ENCODE assay signal across 17 cellular contexts in genomic region chr12:5210179-5210917, GRCh38.
A peak's percentile ranks its signal among the peaks of the same experiment; 100 is the strongest.
DNase-seq lines count a peak whose midpoint lies in the region; ATAC-seq and TF ChIP-seq lines count a peak whose summit lies in the region.
"Had no signal": no experiment of that assay in that cellular context is flagged by ENCODE, and none has a peak within 500 bp of the region (broad histone marks: within the 10 kb centered on the region; RNA-seq: fewer than 3 reads in every experiment).

No MANE protein-coding gene starts in this region.

- H3K9ac ChIP-seq in IMR-90 (ENCODE audit: low read depth, low read length) = no peak overlapping the region
- H3K9ac ChIP-seq in neural progenitor cell = no peak overlapping the region

- H3K79me2 ChIP-seq in neural progenitor cell (ENCODE audit: low read depth) = no peaks in the 10 kb centered on the region

- no peak overlapping the region for H4K5ac ChIP-seq in IMR-90 (ENCODE audit: low read depth, low read length)

- H2BK20ac ChIP-seq in IMR-90 (ENCODE audit: low read depth, low read length) = no peak overlapping the region

- H4K8ac ChIP-seq in IMR-90 (ENCODE audit: low read depth in 2 of 2, low read length in 2 of 2) = no peak overlapping the region

- ATAC-seq in IMR-90 (ENCODE audit: low read depth) (no peak), HG03342 (IDR thresholded peaks at IDR 0.05; ENCODE audit: unreplicated experiment) (no peak), WTC11 (no peak)
- ATAC-seq: GM23338, HCT116 had no signal

- H3K4me2 ChIP-seq in IMR-90 (ENCODE audit: low read depth, low read length) = no peak overlapping the region
- H3K4me2 ChIP-seq in neural progenitor cell = no peak overlapping the region
- H3K4me2 ChIP-seq: GM23338 had no signal

- H4K91ac ChIP-seq in IMR-90 (ENCODE audit: insufficient read depth, low read depth, low read length) = no peak overlapping the region

- H3K27ac Mint-ChIP-seq in WTC11 (no peak overlapping the region), neural progenitor cell (no peak overlapping the region)
- H3K27ac Mint-ChIP-seq: CD4-positive, alpha-beta memory T cell; GM23338; H9 had no signal

- H2BK120ac ChIP-seq in IMR-90 (ENCODE audit: low read depth, low read length) = no peak overlapping the region

- no peak overlapping the region for H3K4me3 Mint-ChIP-seq in WTC11
- no peak overlapping the region for H3K4me3 Mint-ChIP-seq in neural progenitor cell
- H3K4me3 Mint-ChIP-seq: CD4-positive, alpha-beta memory T cell; GM23338; H9 had no signal

- dilution Hi-C loops in IMR-90 (cut with HindIII; ENCODE audit: low sequenced_read_pairs, unreplicated experiment) = no loop called here

- H3F3A ChIP-seq in neural progenitor cell (ENCODE audit: low read depth) = peaks cover 3% of the 10 kb centered on the region

- no peak overlapping the region for H2BK5ac ChIP-seq in IMR-90 (ENCODE audit: low read depth, low read length, poor library complexity, severe bottlenecking)

- whole genome bisulfite sequencing in IMR-90 (ENCODE audit: extremely low coverage in 2 of 2, insufficient read length in 1 of 2), 2 experiments = no CpG with 5 or more reads among the region's 10 CpGs
- 86 to 93% (median 88%) methylated on average over 10 of the region's 10 CpGs for WGBS in spleen, 5 donors

- H3K4ac ChIP-seq in IMR-90 (ENCODE audit: low read depth, low read length) = no peak overlapping the region

- 0 out of 2 replicates have a peak, but pooled peaks cover 3% of the 10 kb centered on the region for H3K9me3 Mint-ChIP-seq in WTC11
- H3K9me3 Mint-ChIP-seq in neural progenitor cell = peaks cover 8% of the 10 kb centered on the region
- H3K9me3 Mint-ChIP-seq: GM23338, H9 had no signal

- no peak overlapping the region for H2BK15ac ChIP-seq in IMR-90 (ENCODE audit: low read depth, low read length)

- H3K27ac ChIP-seq in IMR-90 (ENCODE audit: insufficient read depth, low read length) (no peak overlapping the region), spleen (no peak overlapping the region), neural progenitor cell (no peak overlapping the region)

- POLR2A ChIA-PET in IMR-90 (lab: Charles Lee; ENCODE audit: unreplicated experiment) (no interaction called here), WTC11 (lab: Charles Lee) (no interaction called here)

- no peak overlapping the region for H3K56ac ChIP-seq in IMR-90 (ENCODE audit: extremely low read depth, insufficient read depth, low read length)

- H2AK5ac ChIP-seq in IMR-90 (ENCODE audit: low read depth, low read length) = no peak overlapping the region

- DNase-seq in G401 (ENCODE audit: low spot score) (peak; percentile 98), IMR-90 (no peak), NCI-H69 (lab: John Stamatoyannopoulos, UW) (peak; percentile 78), cerebellum (ENCODE audit: low spot score) (peak; percentile 92), spleen (no peak), WTC11 (ENCODE audit: low spot score) (no peak), neural progenitor cell (ENCODE audit: low spot score) (no peak)
- DNase-seq: Calu3; CD4-positive, alpha-beta memory T cell; COR-L47; DMS79; EL; GF-D8; H9 had no signal

- H3K27me3 Mint-ChIP-seq in WTC11 (ENCODE audit: low read depth) (no peaks in the 10 kb centered on the region; the same call in 1 of the 2 replicates), neural progenitor cell (ENCODE audit: insufficient read depth, low read depth) (peaks cover 4% of the 10 kb centered on the region)

- no peaks in the 10 kb centered on the region for H4K20me1 ChIP-seq in IMR-90 (ENCODE audit: insufficient read depth, low read length)
- H4K20me1 ChIP-seq in neural progenitor cell (ENCODE audit: low read depth) = no peaks in the 10 kb centered on the region

- H2AFZ ChIP-seq in IMR-90 (replicated peaks; ENCODE audit: low read length, poor library complexity) (no peak overlapping the region), neural progenitor cell (replicated peaks) (no peak overlapping the region)
- H2AFZ ChIP-seq: GM23338 had no signal

- H3K4me1 ChIP-seq in IMR-90 (ENCODE audit: control insufficient read depth, insufficient read depth, low read length) (no peaks in the 10 kb centered on the region), spleen (no peaks in the 10 kb centered on the region), neural progenitor cell (peaks cover 13% of the 10 kb centered on the region)

- no peaks in the 10 kb centered on the region for H3K9me1 ChIP-seq in IMR-90 (ENCODE audit: insufficient read depth, low read length)

- peaks cover 3% of the 10 kb centered on the region; the same call in 1 of the 2 replicates for H3K4me1 Mint-ChIP-seq in WTC11
- H3K4me1 Mint-ChIP-seq in neural progenitor cell = peaks cover 12% of the 10 kb centered on the region
- H3K4me1 Mint-ChIP-seq: CD4-positive, alpha-beta memory T cell; GM23338 had no signal

- H3K36me3 Mint-ChIP-seq in WTC11 (no peaks in the 10 kb centered on the region), neural progenitor cell (peaks cover 3% of the 10 kb centered on the region)
- H3K36me3 Mint-ChIP-seq: CD4-positive, alpha-beta memory T cell had no signal

- H3K36me3 ChIP-seq in IMR-90 (ENCODE audit: control insufficient read depth, insufficient read depth, low read length) (no peaks in the 10 kb centered on the region), spleen (no peaks in the 10 kb centered on the region), neural progenitor cell (no peaks in the 10 kb centered on the region)

- no peak overlapping the region for H3K23ac ChIP-seq in IMR-90 (ENCODE audit: low read depth, low read length)

- peaks cover 29% of the 10 kb centered on the region for H3K27me3 ChIP-seq in IMR-90 (ENCODE audit: control insufficient read depth, insufficient read depth, low read length)
- H3K27me3 ChIP-seq in spleen (replicated peaks in 1 of 7) = peaks cover 0 to 12% (median 0%) of the 10 kb centered on the region in 7 donors
- peaks cover 17% of the 10 kb centered on the region for H3K27me3 ChIP-seq in neural progenitor cell

- H3K9me3 ChIP-seq in IMR-90 (ENCODE audit: control insufficient read depth, insufficient read depth, low read length) (no peaks in the 10 kb centered on the region), spleen (no peaks in the 10 kb centered on the region), neural progenitor cell (ENCODE audit: low read depth) (no peaks in the 10 kb centered on the region)

- no peak overlapping the region for H3K4me3 ChIP-seq in IMR-90 (ENCODE audit: insufficient read depth, low read depth, low read length)
- no peak overlapping the region for H3K4me3 ChIP-seq in spleen
- no peak overlapping the region for H3K4me3 ChIP-seq in neural progenitor cell
- H3K4me3 ChIP-seq: GM23338 had no signal

- in situ Hi-C loops in G401 (cut with HindIII; ENCODE audit: low sequenced_read_pairs) = no loop called here
- in situ Hi-C loops in IMR-90 (cut with MboI; ENCODE audit: low sequenced_read_pairs) = no loop called here

- no peak overlapping the region for H3K18ac ChIP-seq in IMR-90 (ENCODE audit: low read depth, low read length)

- H3K14ac ChIP-seq in IMR-90 (replicated peaks; ENCODE audit: low read depth, low read length) = no peak overlapping the region

- no peaks in the 10 kb centered on the region for H3K79me1 ChIP-seq in IMR-90 (ENCODE audit: low read depth in 1 of 2, low read length in 2 of 2)

- CTCF ChIA-PET in IMR-90 (lab: Yijun Ruan, JAX) (interaction anchor here (0.8 kb wide), 1 partner anchor 24 kb away, joined by 3 read pairs; no protein-coding TSS in a partner anchor), WTC11 (lab: Charles Lee) (interaction anchor here (1.0 to 1.3 kb wide), 2 partner anchors 10 to 218 kb away, joined by 3 to 4 read pairs; no protein-coding TSS in a partner anchor)

- H2AK9ac ChIP-seq in IMR-90 (replicated peaks; ENCODE audit: low read depth, low read length, poor library complexity) = peak overlapping the region; percentile 39

- no peak for TF ChIP-seq CTCF in IMR-90 (conservative IDR thresholded peaks at IDR 0.05; ENCODE audit: low read depth, low read length)
- TF ChIP-seq CTCF in spleen (IDR thresholded peaks at IDR 0.05 in 8 of 11, conservative IDR thresholded peaks at IDR 0.05 in 3 of 11) = no peak
- no peak for TF ChIP-seq CTCF in WTC11 (IDR thresholded peaks at IDR 0.05)
- no peak for TF ChIP-seq CTCF in neural progenitor cell (IDR thresholded peaks at IDR 0.05)

- intact Hi-C loops in IMR-90 (cut with micrococcal nuclease) (no loop called here), spleen (cut with DNase I; ENCODE audit: low total_unique reads) (no loop called here)

- no TSS peak for BruUV-seq in IMR-90 (replicated peaks; lab: Mats Ljungman, UMichigan)

- TF ChIP-seq POLR2A in IMR-90 (IDR thresholded peaks at IDR 0.05; ENCODE audit: low read depth, low read length) (no peak), spleen (IDR thresholded peaks at IDR 0.05) (no peak)

- no peak for TF ChIP-seq RAD21 in IMR-90 (IDR thresholded peaks at IDR 0.05; ENCODE audit: low read length)

TF ChIP-seq in IMR-90, 13 proteins besides CTCF, POLR2A, EP300 and RAD21 (continues in another document):
- no peak for TF ChIP-seq FOS (IDR thresholded peaks at IDR 0.05; ENCODE audit: low read depth, low read length)
- no peak for TF ChIP-seq NFE2L2 (IDR thresholded peaks at IDR 0.05; ENCODE audit: low read depth, low read length)
- TF ChIP-seq ELK1 (IDR thresholded peaks at IDR 0.05; ENCODE audit: borderline replicate concordance, low read depth, low read length) = no peak
- TF ChIP-seq CHD1 (IDR thresholded peaks at IDR 0.05; ENCODE audit: low read depth, low read length) = no peak

TF ChIP-seq in WTC11, 78 proteins besides CTCF, POLR2A, EP300 and RAD21:
- TF ChIP-seq NR3C1 (CRISPR knock-in tag; conservative IDR thresholded peaks at IDR 0.05; ENCODE audit: low read depth) = no peak

Comparison
In these comparisons a context has a peak if more than half of its experiments do, and no peak if none do; other contexts are left out.
1. DNase-seq: peak in G401 (single experiment), NCI-H69 (single experiment) and cerebellum (single experiment); none in IMR-90 (single experiment), spleen (single experiment), WTC11 (single experiment) and neural progenitor cell (single experiment).